Comparison of ENCODE assay signal across 36 cellular contexts in genomic region chr3:103863381-103863780, GRCh38.
"Had no signal": no experiment of that assay in that cellular context is flagged by ENCODE, and none has a peak within 500 bp of the region (broad histone marks: within the 10 kb centered on the region; RNA-seq: fewer than 3 reads in every experiment).

No MANE protein-coding gene starts in this region.

- H3K9me3 ChIP-seq: MG63 had no signal

- H3K4me3 ChIP-seq: MG63 had no signal

- DNase-seq: Karpas-422, Kasumi-1, MG63, MM.1S, MV-4-11, NCI-H1048, NCI-H1092, NCI-H1092 treated with DMSO at 0.1 percent for 48 hours, NCI-H1105, NCI-H1105 treated with DMSO at 0.1 percent for 48 hours, NCI-H1417, NCI-H1417 treated with DMSO at 0.1 percent for 48 hours, NCI-H1436, NCI-H1436 treated with DMSO at 0.1 percent for 48 hours, NCI-H146, NCI-H1694, NCI-H1694 treated with DMSO at 0.1 percent for 48 hours, NCI-H187, NCI-H187 treated with DMSO at 0.1 percent for 48 hours, NCI-H1930, NCI-H2029 treated with DMSO at 0.1 percent for 48 hours, NCI-H2081, NCI-H2081 treated with DMSO at 0.1 percent for 48 hours, NCI-H2107, NCI-H2171, NCI-H2171 treated with DMSO at 0.1 percent for 48 hours, NCI-H2227 treated with DMSO at 0.1 percent for 48 hours, NCI-H226, NCI-H345, NCI-H446, NCI-H446 treated with DMSO at 0.1 percent for 48 hours, NCI-H510A, NCI-H510A treated with DMSO at 0.1 percent for 48 hours, NCI-H524, NCI-H524 treated with DMSO at 0.1 percent for 48 hours, NCI-H526 had no signal

- H3K27me3 ChIP-seq: MG63 had no signal

- H3K36me3 ChIP-seq: MG63 had no signal
